Comparison of ENCODE assay signal across 1 cellular context in genomic region chrX:54785901-54786300, GRCh38.
TF ChIP-seq lines count a peak whose summit lies in the region.

No MANE protein-coding gene starts in this region.

TF ChIP-seq in HepG2, 621 proteins besides CTCF, POLR2A, EP300 and RAD21:
- TF ChIP-seq ZBTB8A (CRISPR knock-in tag; IDR thresholded peaks at IDR 0.05; ENCODE audit: borderline replicate concordance, low read depth) = no peak
- no peak for TF ChIP-seq ZNF552 (CRISPR knock-in tag; IDR thresholded peaks at IDR 0.05; ENCODE audit: borderline replicate concordance)
- TF ChIP-seq ZNF629 (CRISPR knock-in tag; conservative IDR thresholded peaks at IDR 0.05) = no peak
- TF ChIP-seq ZNF30 (CRISPR knock-in tag; IDR thresholded peaks at IDR 0.05) = no peak
- TF ChIP-seq RBFOX2 (IDR thresholded peaks at IDR 0.05; ENCODE audit: low read depth, low read length) = no peak
- TF ChIP-seq MNT (IDR thresholded peaks at IDR 0.05) = peak; percentile 42; the same call in 1 of the 2 replicates
- peak; percentile 41 for TF ChIP-seq STAG1 (CRISPR knock-in tag; IDR thresholded peaks at IDR 0.05)
- no peak for TF ChIP-seq ADNP (CRISPR knock-in tag; IDR thresholded peaks at IDR 0.05)
